ENCODE assay signal across 8 cellular contexts in genomic region chr2:27263287-27264252, GRCh38. TPM values are rescaled to one million over a fixed set of nuclear protein-coding genes. Genes with fewer than 3 reads are reported as not detected.
DNase-seq lines count a peak whose midpoint lies in the region; ATAC-seq and TF ChIP-seq lines count a peak whose summit lies in the region.

No MANE protein-coding gene starts in this region.

- no peaks in the 10 kb centered on the region for H3K9me3 ChIP-seq in CD4-positive, CD25-positive, alpha-beta regulatory T cell (ENCODE audit: control insufficient read depth in 2 of 2, low read length in 2 of 2)
- no peaks in the 10 kb centered on the region for H3K9me3 ChIP-seq in MG63

- peak overlapping the region in 1 of 3 donors; percentile 85 for H3K27ac Mint-ChIP-seq in CD4-positive, CD25-positive, alpha-beta regulatory T cell
- no peak overlapping the region for H3K27ac Mint-ChIP-seq in chondrocyte (ENCODE audit: unreplicated experiment)
- H3K27ac Mint-ChIP-seq in natural killer cell treated with Interleukin-12 subunit alpha and Interleukin-12 subunit beta and Interleukin-15 and Interleukin-18, amount 100 ng/mL, for 72 hours = no peak overlapping the region

- H3K27ac ChIP-seq in CD4-positive, CD25-positive, alpha-beta regulatory T cell (ENCODE audit: insufficient read depth, low read length, poor library complexity, severe bottlenecking) = no peak overlapping the region

- peaks cover 37% of the 10 kb centered on the region for H3K4me1 ChIP-seq in CD4-positive, CD25-positive, alpha-beta regulatory T cell (ENCODE audit: control insufficient read depth, insufficient read depth, low read length, poor library complexity, severe bottlenecking)

- peak in 1 of 3 donors; percentile 33 for DNase-seq in CD4-positive, CD25-positive, alpha-beta regulatory T cell
- DNase-seq in MG63 = no peak
- DNase-seq in chondrocyte (ENCODE audit: low spot score) = no peak
- no peak for DNase-seq in natural killer cell treated with Interleukin-12 subunit alpha and Interleukin-12 subunit beta and Interleukin-15 and Interleukin-18, amount 100 ng/mL, for 72 hours (ENCODE audit: low spot score)
- DNase-seq in NCI-H510A treated with DMSO at 0.1 percent for 48 hours (lab: John Stamatoyannopoulos, UW) = no peak
- no peak for DNase-seq in omental fat pad (ENCODE audit: low spot score)
- DNase-seq in stimulated activated CD4-positive, alpha-beta T cell treated with anti-CD3 and anti-CD28 coated beads, Interleukin-15, amount 100 ng/mL, for 24 hours = no peak

- peaks cover 0 to 30% (median 13%) of the 10 kb centered on the region in 4 donors for H3K4me1 Mint-ChIP-seq in CD4-positive, CD25-positive, alpha-beta regulatory T cell
- H3K4me1 Mint-ChIP-seq in chondrocyte (ENCODE audit: low read depth) = peaks cover 19% of the 10 kb centered on the region
- H3K4me1 Mint-ChIP-seq in natural killer cell treated with Interleukin-12 subunit alpha and Interleukin-12 subunit beta and Interleukin-15 and Interleukin-18, amount 100 ng/mL, for 72 hours (ENCODE audit: low read depth in 2 of 2) = peaks cover 18 to 22% of the 10 kb centered on the region in 2 donors

- H3K27me3 ChIP-seq in CD4-positive, CD25-positive, alpha-beta regulatory T cell (ENCODE audit: control insufficient read depth, insufficient read depth, low read length) = peaks cover 36% of the 10 kb centered on the region
- peaks cover 45% of the 10 kb centered on the region for H3K27me3 ChIP-seq in MG63

- peaks cover 3% of the 10 kb centered on the region for H3K36me3 Mint-ChIP-seq in CD4-positive, CD25-positive, alpha-beta regulatory T cell
- peaks cover 5% of the 10 kb centered on the region for H3K36me3 Mint-ChIP-seq in chondrocyte (ENCODE audit: low read depth)
- H3K36me3 Mint-ChIP-seq in natural killer cell treated with Interleukin-12 subunit alpha and Interleukin-12 subunit beta and Interleukin-15 and Interleukin-18, amount 100 ng/mL, for 72 hours = no peaks in the 10 kb centered on the region

- peak overlapping the region; percentile 85 to 96 (median 91) for H3K4me3 Mint-ChIP-seq in CD4-positive, CD25-positive, alpha-beta regulatory T cell
- H3K4me3 Mint-ChIP-seq in chondrocyte (ENCODE audit: unreplicated experiment) = peak overlapping the region; percentile 73
- H3K4me3 Mint-ChIP-seq in natural killer cell treated with Interleukin-12 subunit alpha and Interleukin-12 subunit beta and Interleukin-15 and Interleukin-18, amount 100 ng/mL, for 72 hours = peak overlapping the region; percentile 81

- H3K36me3 ChIP-seq in CD4-positive, CD25-positive, alpha-beta regulatory T cell (ENCODE audit: control insufficient read depth, insufficient read depth, low read length) = no peaks in the 10 kb centered on the region
- H3K36me3 ChIP-seq in MG63 = no peaks in the 10 kb centered on the region

- H3K4me3 ChIP-seq in CD4-positive, CD25-positive, alpha-beta regulatory T cell (ENCODE audit: low read depth, low read length) = no peak overlapping the region
- peak overlapping the region; percentile 38; the same call in 1 of the 2 replicates for H3K4me3 ChIP-seq in MG63

- no peak for ATAC-seq in CD4-positive, CD25-positive, alpha-beta regulatory T cell (ENCODE audit: low read depth in 2 of 2)
- no peak for ATAC-seq in natural killer cell treated with Interleukin-12 subunit alpha and Interleukin-12 subunit beta and Interleukin-15 and Interleukin-18, amount 100 ng/mL, for 72 hours
- ATAC-seq in omental fat pad (ENCODE audit: low FRiP score) (no peak), HG02588 (IDR thresholded peaks at IDR 0.05; ENCODE audit: unreplicated experiment) (no peak)

- peaks cover 52% of the 10 kb centered on the region for H3K27me3 Mint-ChIP-seq in CD4-positive, CD25-positive, alpha-beta regulatory T cell
- peaks cover 42% of the 10 kb centered on the region for H3K27me3 Mint-ChIP-seq in chondrocyte (ENCODE audit: low read depth)
- H3K27me3 Mint-ChIP-seq in natural killer cell treated with Interleukin-12 subunit alpha and Interleukin-12 subunit beta and Interleukin-15 and Interleukin-18, amount 100 ng/mL, for 72 hours = peaks cover 39 to 44% of the 10 kb centered on the region in 2 donors

- H3K9me3 Mint-ChIP-seq in CD4-positive, CD25-positive, alpha-beta regulatory T cell = peaks cover 0 to 3% (median 0%) of the 10 kb centered on the region in 7 donors
- H3K9me3 Mint-ChIP-seq in chondrocyte (ENCODE audit: low read depth) = no peaks in the 10 kb centered on the region
- H3K9me3 Mint-ChIP-seq in natural killer cell treated with Interleukin-12 subunit alpha and Interleukin-12 subunit beta and Interleukin-15 and Interleukin-18, amount 100 ng/mL, for 72 hours = no peaks in the 10 kb centered on the region

- no peak for TF ChIP-seq CTCF in chondrocyte (IDR thresholded peaks at IDR 0.05)
- TF ChIP-seq CTCF in omental fat pad (IDR thresholded peaks at IDR 0.05) = no peak

RNA-seq across cellular contexts. Expression of gene SLC30A3, which starts 0.7 kb away (rescaled TPM):
- total RNA-seq in CD4-positive, CD25-positive, alpha-beta regulatory T cell = 0.10 TPM
- under 1 TPM in 1 of 4 donors, not detected in 3; 0.05 TPM for polyA plus RNA-seq in CD4-positive, CD25-positive, alpha-beta regulatory T cell
- not detected in 2 replicates for total RNA-seq in MG63 (2014; rRNA removed; shearing (Covaris generic); ENCODE audit: low replicate concordance)
- total RNA-seq in chondrocyte (0.17 to 0.31 TPM in 2 of 3 replicates, not detected in the other), omental fat pad (not detected)
- total RNA-seq in natural killer cell treated with Interleukin-12 subunit alpha and Interleukin-12 subunit beta and Interleukin-15 and Interleukin-18, amount 100 ng/mL, for 72 hours = not detected

RNA-seq across cellular contexts. Expression of gene DNAJC5G, which starts 11.7 kb away (rescaled TPM):
- total RNA-seq in CD4-positive, CD25-positive, alpha-beta regulatory T cell = not detected
- polyA plus RNA-seq in CD4-positive, CD25-positive, alpha-beta regulatory T cell = not detected
- total RNA-seq in MG63 (2014; rRNA removed; shearing (Covaris generic); ENCODE audit: low replicate concordance) = not detected in 2 replicates
- total RNA-seq in chondrocyte (not detected in 3 replicates), omental fat pad (under 1 TPM in 1 of 4 donors, not detected in 3; 0.79 TPM)
- not detected for total RNA-seq in natural killer cell treated with Interleukin-12 subunit alpha and Interleukin-12 subunit beta and Interleukin-15 and Interleukin-18, amount 100 ng/mL, for 72 hours

RNA-seq across cellular contexts. Expression of gene TRIM54, which starts 18.7 kb away (rescaled TPM):
- not detected for total RNA-seq in CD4-positive, CD25-positive, alpha-beta regulatory T cell
- under 1 TPM in 1 of 4 donors, not detected in 3; 0.10 TPM for polyA plus RNA-seq in CD4-positive, CD25-positive, alpha-beta regulatory T cell
- total RNA-seq in MG63 (2014; rRNA removed; shearing (Covaris generic); ENCODE audit: low replicate concordance) = 2.1 TPM in 1 of 2 replicates, not detected in the other
- not detected in 3 replicates for total RNA-seq in chondrocyte
- under 1 TPM; 0.28 to 0.33 TPM for total RNA-seq in natural killer cell treated with Interleukin-12 subunit alpha and Interleukin-12 subunit beta and Interleukin-15 and Interleukin-18, amount 100 ng/mL, for 72 hours
- total RNA-seq in omental fat pad = 1 to 10 TPM in 1 of 4 donors, not detected in 3; 2.5 TPM

RNA-seq across cellular contexts. Expression of gene UCN, which starts 44.7 kb away (rescaled TPM):
- total RNA-seq in CD4-positive, CD25-positive, alpha-beta regulatory T cell = 2.2 TPM
- under 1 TPM in 3 of 4 donors, not detected in 1; 0.24 to 0.79 (median 0.32) TPM for polyA plus RNA-seq in CD4-positive, CD25-positive, alpha-beta regulatory T cell
- 1.3 TPM in 1 of 2 replicates, not detected in the other for total RNA-seq in MG63 (2014; rRNA removed; shearing (Covaris generic); ENCODE audit: low replicate concordance)
- 1.2 to 2.7 TPM (median 1.5 TPM) in 3 replicates for total RNA-seq in chondrocyte
- 1 to 10 TPM; 1.3 TPM for total RNA-seq in natural killer cell treated with Interleukin-12 subunit alpha and Interleukin-12 subunit beta and Interleukin-15 and Interleukin-18, amount 100 ng/mL, for 72 hours
- total RNA-seq in omental fat pad = 1 to 10 TPM; 1.4 to 4.9 (median 2.3) TPM

RNA-seq across cellular contexts. Expression of gene CAD, which starts 46.4 kb away (rescaled TPM):
- total RNA-seq in CD4-positive, CD25-positive, alpha-beta regulatory T cell = 27.4 TPM
- polyA plus RNA-seq in CD4-positive, CD25-positive, alpha-beta regulatory T cell = 10 to 100 TPM; 12.2 to 18.4 (median 13.8) TPM
- 18.7 and 38.9 TPM in 2 replicates for total RNA-seq in MG63 (2014; rRNA removed; shearing (Covaris generic); ENCODE audit: low replicate concordance)
- total RNA-seq in chondrocyte (54.8 to 88.4 TPM (median 55.0 TPM) in 3 replicates), omental fat pad (10 to 100 TPM; 14.6 to 29.3 (median 24.7) TPM)
- total RNA-seq in natural killer cell treated with Interleukin-12 subunit alpha and Interleukin-12 subunit beta and Interleukin-15 and Interleukin-18, amount 100 ng/mL, for 72 hours = 100 to 1,000 TPM in 1 of 2 donors, 10 to 100 TPM in 1; 50.6 to 175 TPM
